In genomic region chr10:104323721-104324686, GRCh38 we compare ENCODE assay signal across 1 cellular context.
TF ChIP-seq lines count a peak whose summit lies in the region.

No MANE protein-coding gene starts in this region.

TF ChIP-seq in GM23338, 12 proteins besides CTCF, POLR2A, EP300 and RAD21 (continued from another document):
- TF ChIP-seq ZNF462 (CRISPR knock-in tag; IDR thresholded peaks at IDR 0.05) (no peak), STAT1 (IDR thresholded peaks at IDR 0.05; ENCODE audit: unreplicated experiment) (no peak), CREB1 (CRISPR knock-in tag; IDR thresholded peaks at IDR 0.05; ENCODE audit: low read depth) (no peak), REST (IDR thresholded peaks at IDR 0.05; ENCODE audit: unreplicated experiment) (no peak)
